In genomic region chr9:36431078-36431477, GRCh38 we compare ENCODE assay signal across 2 cellular contexts.
TF ChIP-seq lines count a peak whose summit lies in the region.

No MANE protein-coding gene starts in this region.

TF ChIP-seq in HCT116, 20 proteins besides CTCF, POLR2A, EP300 and RAD21 (continued from another document):
- no peak for TF ChIP-seq ATF3 (IDR thresholded peaks at IDR 0.05)
- no peak for TF ChIP-seq POLR2AphosphoS5 (IDR thresholded peaks at IDR 0.05; ENCODE audit: low read depth, low read length)
- TF ChIP-seq ZFX (IDR thresholded peaks at IDR 0.05), result no peak
- TF ChIP-seq ZBTB33 (IDR thresholded peaks at IDR 0.05; ENCODE audit: extremely low read depth, insufficient replicate concordance, low read length), result no peak
- TF ChIP-seq TCF7L2 (IDR thresholded peaks at IDR 0.05; ENCODE audit: borderline replicate concordance, extremely low read depth, insufficient read depth, insufficient read length), result no peak
- no peak for TF ChIP-seq SRF (IDR thresholded peaks at IDR 0.05; ENCODE audit: low read depth)
- no peak for TF ChIP-seq YY1 (IDR thresholded peaks at IDR 0.05; ENCODE audit: extremely low read depth, insufficient replicate concordance, low read depth, low read length)
- TF ChIP-seq FOSL1 (IDR thresholded peaks at IDR 0.05; ENCODE audit: low read depth), result no peak
- TF ChIP-seq SIN3A (IDR thresholded peaks at IDR 0.05; ENCODE audit: low read depth), result no peak
- TF ChIP-seq EZH2phosphoT487 (IDR thresholded peaks at IDR 0.05; ENCODE audit: borderline replicate concordance), result no peak

TF ChIP-seq in WTC11, 78 proteins besides CTCF, POLR2A, EP300 and RAD21 (continued from another document):
- TF ChIP-seq E2F1 (CRISPR knock-in tag; IDR thresholded peaks at IDR 0.05), result no peak
- no peak for TF ChIP-seq JUN (CRISPR knock-in tag; IDR thresholded peaks at IDR 0.05)
- TF ChIP-seq CREB1 (CRISPR knock-in tag; IDR thresholded peaks at IDR 0.05), result no peak
- TF ChIP-seq SOX15 (CRISPR knock-in tag; IDR thresholded peaks at IDR 0.05), result no peak
- TF ChIP-seq MAX (CRISPR knock-in tag; IDR thresholded peaks at IDR 0.05), result no peak
- no peak for TF ChIP-seq ZNF423 (CRISPR knock-in tag; IDR thresholded peaks at IDR 0.05)
- no peak for TF ChIP-seq ATF1 (CRISPR knock-in tag; IDR thresholded peaks at IDR 0.05)
- TF ChIP-seq ZNF317 (CRISPR knock-in tag; IDR thresholded peaks at IDR 0.05; ENCODE audit: borderline replicate concordance, low read depth), result no peak
- TF ChIP-seq FOXJ3 (CRISPR knock-in tag; IDR thresholded peaks at IDR 0.05; ENCODE audit: borderline replicate concordance), result no peak
- no peak for TF ChIP-seq ZNF138 (CRISPR knock-in tag; conservative IDR thresholded peaks at IDR 0.05)
- no peak for TF ChIP-seq TEAD1 (CRISPR knock-in tag; IDR thresholded peaks at IDR 0.05)
- no peak for TF ChIP-seq IRF1 (CRISPR knock-in tag; IDR thresholded peaks at IDR 0.05)
- TF ChIP-seq USF2 (CRISPR knock-in tag; IDR thresholded peaks at IDR 0.05), result no peak
